8 cellular contexts compared by ENCODE assay signal in genomic region chr22:40044870-40045834, GRCh38. TPM values are rescaled to one million over a fixed set of nuclear protein-coding genes. Genes with fewer than 3 reads are reported as not detected.
DNase-seq lines count a peak whose midpoint lies in the region; ATAC-seq and TF ChIP-seq lines count a peak whose summit lies in the region.

No MANE protein-coding gene starts in this region.

- H3K4me3 ChIP-seq in adrenal gland (peak overlapping the region in 3 of 4 donors; percentile 47 to 92 (median 91)), iPS DF 6.9 (ENCODE audit: low read length) (peak overlapping the region; percentile 67), gastrocnemius medialis (peak overlapping the region; percentile 76 to 86 (median 82))

- H3K4me1 ChIP-seq in adrenal gland (replicated peaks in 1 of 2) (peaks cover 6 to 39% of the 10 kb centered on the region in 2 donors), iPS DF 6.9 (ENCODE audit: control insufficient read depth, insufficient read depth, low read length) (no peaks in the 10 kb centered on the region), gastrocnemius medialis (peaks cover 43 to 48% of the 10 kb centered on the region in 2 donors)

- ATAC-seq in GM19023 (IDR thresholded peaks at IDR 0.05; ENCODE audit: unreplicated experiment): peak; percentile 20
- peak; percentile 24 for ATAC-seq in HG03354 (IDR thresholded peaks at IDR 0.05; ENCODE audit: poor library complexity, severe bottlenecking, unreplicated experiment)
- peak; percentile 22 to 28 for ATAC-seq in gastrocnemius medialis
- no peak for ATAC-seq in HG03565 (IDR thresholded peaks at IDR 0.05; ENCODE audit: unreplicated experiment)

- H3K36me3 ChIP-seq in adrenal gland (replicated peaks in 1 of 2): no peaks in the 10 kb centered on the region
- no peaks in the 10 kb centered on the region; the same call in 1 of the 2 replicates for H3K36me3 ChIP-seq in iPS DF 6.9 (ENCODE audit: control insufficient read depth, insufficient read depth, low read length)
- H3K36me3 ChIP-seq in gastrocnemius medialis: no peaks in the 10 kb centered on the region

- peak overlapping the region in 4 of 5 donors; percentile 16 to 94 (median 84) for H3K27ac ChIP-seq in adrenal gland
- no peak overlapping the region for H3K27ac ChIP-seq in iPS DF 6.9 (ENCODE audit: low read length)
- peak overlapping the region; percentile 92 to 98 (median 94) for H3K27ac ChIP-seq in gastrocnemius medialis

- intact Hi-C loops in adrenal gland (cut with DNase I): no loop called here
- intact Hi-C loops in gastrocnemius medialis (cut with DNase I; ENCODE audit: low total_unique reads): loop anchor here (1.0 to 5.0 kb wide), 7 partner anchors 26 to 892 kb away; partner anchors contain the start of genes ADSL, CBX7 and RPS19BP1

- TF ChIP-seq POLR2A in adrenal gland (IDR thresholded peaks at IDR 0.05) (peak in 1 of 2 donors; percentile 33), gastrocnemius medialis (IDR thresholded peaks at IDR 0.05) (peak; percentile 48 to 63)

- DNase-seq in AG08396 (ENCODE audit: low spot score): peak; percentile 51
- peak; percentile 67 for DNase-seq in T follicular helper cell (ENCODE audit: low read depth)
- DNase-seq in adrenal gland: peak; percentile 53 to 70 (median 60)
- no peak for DNase-seq in iPS DF 6.9 (ENCODE audit: low read depth, low spot score)
- DNase-seq in gastrocnemius medialis: peak; percentile 35 to 57

- H3K9me3 ChIP-seq in adrenal gland (replicated peaks in 1 of 3) (no peaks in the 10 kb centered on the region), iPS DF 6.9 (ENCODE audit: control insufficient read depth, insufficient read depth, low read length) (no peaks in the 10 kb centered on the region), gastrocnemius medialis (no peaks in the 10 kb centered on the region)

- 0 to 3% (median 1%) methylated on average over 13 to 138 of the region's 138 CpGs for WGBS in adrenal gland, 4 donors
- no CpG with 5 or more reads among the region's 138 CpGs for WGBS in iPS DF 6.9 (ENCODE audit: insufficient coverage, insufficient read length)

- in situ Hi-C loops in gastrocnemius medialis (cut with MboI; ENCODE audit: low sequenced_read_pairs in 4 of 4): loop anchor here in 3 of 4 donors (10.0 to 25.0 kb wide), 3 partner anchors 130 to 508 kb away; partner anchors contain the start of genes ADSL (in 3 of the 3), RPS19BP1 (in 1 of the 3) and TNRC6B (in 1 of the 3)

- H3K27me3 ChIP-seq in adrenal gland (no peaks in the 10 kb centered on the region), iPS DF 6.9 (ENCODE audit: control insufficient read depth, insufficient read depth, low read length) (no peaks in the 10 kb centered on the region), gastrocnemius medialis (no peaks in the 10 kb centered on the region)

- TF ChIP-seq CTCF in adrenal gland (IDR thresholded peaks at IDR 0.05) (no peak), gastrocnemius medialis (IDR thresholded peaks at IDR 0.05 in 4 of 5, conservative IDR thresholded peaks at IDR 0.05 in 1 of 5) (no peak)

RNA-seq across cellular contexts. Expression of gene FAM83F, which starts 50.4 kb away (rescaled TPM):
- total RNA-seq in adrenal gland (under 1 TPM in 7 of 8 donors, not detected in 1; 0.06 to 0.39 (median 0.14) TPM), gastrocnemius medialis (under 1 TPM in 3 of 4 donors, not detected in 1; 0.02 to 0.15 (median 0.07) TPM)
- under 1 TPM; under 0.01 to 0.13 (median 0.09) TPM for polyA plus RNA-seq in adrenal gland
